29 cellular contexts compared by ENCODE assay signal in genomic region chr3:34276342-34276741, GRCh38.
DNase-seq lines count a peak whose midpoint lies in the region; ATAC-seq, FAIRE-seq and TF ChIP-seq lines count a peak whose summit lies in the region.
"Had no signal": no experiment of that assay in that cellular context is flagged by ENCODE, and none has a peak within 500 bp of the region (broad histone marks: within the 10 kb centered on the region; RNA-seq: fewer than 3 reads in every experiment).

No MANE protein-coding gene starts in this region.

- H3K36me3 Mint-ChIP-seq in endothelial cell (ENCODE audit: low read depth, unreplicated experiment): no peaks in the 10 kb centered on the region
- H3K36me3 Mint-ChIP-seq: CD14-positive monocyte; CD4-positive, alpha-beta memory T cell; CD4-positive, CD25-positive, alpha-beta regulatory T cell had no signal

- intact Hi-C loops in A673 (cut with micrococcal nuclease; ENCODE audit: unreplicated experiment): loop anchor here (1.0 to 5.0 kb wide), 7 partner anchors 264 to 1671 kb away; no protein-coding TSS in a partner anchor
- intact Hi-C loops in GM12878 (cut with micrococcal nuclease; ENCODE audit: unreplicated experiment): no loop called here
- intact Hi-C loops in transverse colon (cut with DNase I; ENCODE audit: low total_unique reads): no loop called here

- no peak for TF ChIP-seq CTCF in A673 (conservative IDR thresholded peaks at IDR 0.05; ENCODE audit: low read depth, low read length)
- no peak for TF ChIP-seq CTCF in Loucy (conservative IDR thresholded peaks at IDR 0.05; ENCODE audit: low read length)
- no peak for TF ChIP-seq CTCF in GM12878 (IDR thresholded peaks at IDR 0.05 in 2 of 3, conservative IDR thresholded peaks at IDR 0.05 in 1 of 3; ENCODE audit: control insufficient read depth in 2 of 3, extremely low read depth in 1 of 3, insufficient read depth in 1 of 3, low read depth in 3 of 3, low read length in 3 of 3)
- TF ChIP-seq CTCF in transverse colon (IDR thresholded peaks at IDR 0.05): no peak
- no peak for TF ChIP-seq CTCF in endothelial cell (IDR thresholded peaks at IDR 0.05; ENCODE audit: unreplicated experiment)

- H3K9me3 ChIP-seq in A673 (ENCODE audit: low read depth, low read length, poor library complexity, severe bottlenecking) (peaks cover 16% of the 10 kb centered on the region), Loucy (ENCODE audit: insufficient read depth, low read depth, low read length) (no peaks in the 10 kb centered on the region), GM12878 (replicated peaks; ENCODE audit: control insufficient read depth, insufficient read depth, low read length) (no peaks in the 10 kb centered on the region), transverse colon (no peaks in the 10 kb centered on the region)
- H3K9me3 ChIP-seq: A549, BE2C had no signal

- TF ChIP-seq EP300 in GM12878 (IDR thresholded peaks at IDR 0.05; ENCODE audit: borderline replicate concordance in 1 of 2, control insufficient read depth in 1 of 2, low read depth in 2 of 2, low read length in 2 of 2) (no peak), transverse colon (IDR thresholded peaks at IDR 0.05; ENCODE audit: low read depth) (no peak)

- CTCF ChIA-PET in A673 (lab: Charles Lee) (interaction anchor here (0.5 to 1.7 kb wide), 10 partner anchors 13 to 408 kb away, joined by 3 to 9 read pairs (median 6); no protein-coding TSS in a partner anchor), GM12878 (lab: Yijun Ruan, JAX) (interaction anchor here (0.7 to 3.4 kb wide), 6 partner anchors 8 to 504 kb away, joined by 3 to 33 read pairs (median 6); no protein-coding TSS in a partner anchor)

- H3K4me3 Mint-ChIP-seq in endothelial cell (ENCODE audit: unreplicated experiment): no peak overlapping the region
- H3K4me3 Mint-ChIP-seq: CD14-positive monocyte; CD4-positive, alpha-beta memory T cell; CD4-positive, CD25-positive, alpha-beta regulatory T cell; CD8-positive, alpha-beta memory T cell had no signal

- H3K27me3 Mint-ChIP-seq in endothelial cell (ENCODE audit: unreplicated experiment): no peaks in the 10 kb centered on the region
- H3K27me3 Mint-ChIP-seq: CD4-positive, alpha-beta memory T cell; CD4-positive, CD25-positive, alpha-beta regulatory T cell had no signal

- no peak overlapping the region for H3K27ac Mint-ChIP-seq in endothelial cell (ENCODE audit: unreplicated experiment)
- H3K27ac Mint-ChIP-seq: CD14-positive monocyte; CD4-positive, alpha-beta memory T cell; CD4-positive, CD25-positive, alpha-beta regulatory T cell; CD8-positive, alpha-beta memory T cell had no signal

- TF ChIP-seq POLR2A in GM12878 (IDR thresholded peaks at IDR 0.05; ENCODE audit: low read depth, low read length) (no peak), transverse colon (IDR thresholded peaks at IDR 0.05) (no peak)

- peaks cover 17% of the 10 kb centered on the region for H3K36me3 ChIP-seq in A673 (ENCODE audit: insufficient read depth, low read length, poor library complexity, severe bottlenecking)
- no peaks in the 10 kb centered on the region for H3K36me3 ChIP-seq in Loucy (ENCODE audit: insufficient read depth, low read length)
- H3K36me3 ChIP-seq in GM12878 (ENCODE audit: control insufficient read depth in 2 of 2, insufficient read depth in 2 of 2, low read length in 1 of 2): no peaks in the 10 kb centered on the region
- no peaks in the 10 kb centered on the region for H3K36me3 ChIP-seq in transverse colon
- H3K36me3 ChIP-seq: BE2C, BLaER1 had no signal

- DNase-seq in A673 (ENCODE audit: low spot score) (peak; percentile 92), GM12878 (ENCODE audit: low read depth, low spot score) (no peak), transverse colon (no peak), GF-D8 (lab: John Stamatoyannopoulos, UW) (no peak), endothelial cell (ENCODE audit: low spot score) (no peak)
- DNase-seq in activated naive CD4-positive, alpha-beta T cell treated with anti-CD3 and anti-CD28 coated beads, Interleukin-2, amount 50 U/mL, for 16 hours: no peak
- DNase-seq: ACHN; BE2C; C1 segment of cervical spinal cord; CD4-positive, alpha-beta memory T cell; CD4-positive, CD25-positive, alpha-beta regulatory T cell; CD8-positive, alpha-beta memory T cell; COR-L47; DMS 273 treated with DMSO at 0.1 percent for 48 hours; DMS153; DMS53; DMS79; DND-41; EL; GDM1 had no signal

- H3K4me1 Mint-ChIP-seq in endothelial cell (ENCODE audit: unreplicated experiment): no peaks in the 10 kb centered on the region
- H3K4me1 Mint-ChIP-seq: CD4-positive, alpha-beta memory T cell; CD4-positive, CD25-positive, alpha-beta regulatory T cell; CD8-positive, alpha-beta memory T cell had no signal

- H3K9ac ChIP-seq in Loucy (ENCODE audit: low read depth, low read length, poor library complexity, severe bottlenecking) (no peak overlapping the region), GM12878 (ENCODE audit: control insufficient read depth, insufficient read depth, low read length) (no peak overlapping the region)
- H3K9ac ChIP-seq: BLaER1 had no signal

- H3K27me3 ChIP-seq in A673 (replicated peaks; ENCODE audit: insufficient read depth, low read depth, low read length, poor library complexity) (no peaks in the 10 kb centered on the region), Loucy (ENCODE audit: insufficient read depth, low read length, poor library complexity, severe bottlenecking) (no peaks in the 10 kb centered on the region), GM12878 (replicated peaks in 1 of 2; ENCODE audit: control insufficient read depth in 2 of 2, insufficient read depth in 2 of 2, low read length in 1 of 2) (no peaks in the 10 kb centered on the region), transverse colon (no peaks in the 10 kb centered on the region)
- H3K27me3 ChIP-seq: BE2C, BLaER1 had no signal

- H3K4me1 ChIP-seq in A673 (ENCODE audit: insufficient read depth, low read length, poor library complexity, severe bottlenecking) (peaks cover 33% of the 10 kb centered on the region), Loucy (ENCODE audit: insufficient read depth, low read length, poor library complexity, severe bottlenecking) (no peaks in the 10 kb centered on the region), GM12878 (ENCODE audit: control insufficient read depth, insufficient read depth, low read length) (no peaks in the 10 kb centered on the region), transverse colon (no peaks in the 10 kb centered on the region)
- H3K4me1 ChIP-seq: A549, BE2C, BLaER1 had no signal

- ATAC-seq in GM21390 (IDR thresholded peaks at IDR 0.05; ENCODE audit: unreplicated experiment): peak; percentile 60
- ATAC-seq in GM12878: no peak; the same call in 2 of the 3 replicates

- H2AFZ ChIP-seq in Loucy (ENCODE audit: low read length): peak overlapping the region; percentile 53; the same call in 1 of the 2 replicates
- no peak overlapping the region for H2AFZ ChIP-seq in GM12878 (ENCODE audit: control insufficient read depth, low read depth, low read length)

- H3K27ac ChIP-seq in A673 (ENCODE audit: low read depth, low read length, poor library complexity, severe bottlenecking) (peak overlapping the region; percentile 99), GM12878 (ENCODE audit: control insufficient read depth, insufficient read depth) (no peak overlapping the region), transverse colon (no peak overlapping the region)
- H3K27ac ChIP-seq: 22Rv1, A549, BLaER1 had no signal

- in situ Hi-C loops in GM12878 (cut with MboI): no loop called here
- in situ Hi-C loops in transverse colon (cut with MboI; ENCODE audit: low pct_ligation_motif_present in 1 of 4, low pct_unique_long_range_greater_than_20kb in 1 of 4, low sequenced_read_pairs in 3 of 4): no loop called here

- no peak for FAIRE-seq in GM12878 (lab: Jason Lieb, UNC)
- FAIRE-seq: A549, GM12892, GM18507, GM19239 had no signal

- POLR2A ChIA-PET in A673 (lab: Charles Lee; ENCODE audit: low non-redundant PET) (interaction anchor here (0.7 to 1.0 kb wide), 3 partner anchors 44 to 393 kb away, joined by 3 to 4 read pairs (median 3); no protein-coding TSS in a partner anchor), GM12878 (lab: Charles Lee) (no interaction called here)

- H3K79me2 ChIP-seq in Loucy (ENCODE audit: insufficient read depth, low read length) (no peaks in the 10 kb centered on the region), GM12878 (ENCODE audit: control insufficient read depth, insufficient read depth, low read length) (no peaks in the 10 kb centered on the region)

- H3K4me3 ChIP-seq in A673 (ENCODE audit: low read depth, low read length, poor library complexity, severe bottlenecking) (no peak overlapping the region), Loucy (ENCODE audit: low read length, poor library complexity, severe bottlenecking) (no peak overlapping the region), GM12878 (no peak overlapping the region), transverse colon (no peak overlapping the region)
- H3K4me3 ChIP-seq: A549, BLaER1 had no signal

- SMC1A ChIA-PET in GM12878 (lab: Charles Lee; ENCODE audit: uncharacterized antibody, unreplicated experiment): interaction anchor here (1.0 to 1.9 kb wide), 5 partner anchors 11 to 392 kb away, joined by 3 to 14 read pairs (median 3); no protein-coding TSS in a partner anchor

- no peaks in the 10 kb centered on the region for H3K9me3 Mint-ChIP-seq in endothelial cell (ENCODE audit: unreplicated experiment)
- H3K9me3 Mint-ChIP-seq: CD8-positive, alpha-beta memory T cell had no signal

- RAD21 ChIA-PET in GM12878 (lab: Charles Lee; ENCODE audit: unreplicated experiment): interaction anchor here (1.2 to 1.3 kb wide), 2 partner anchors 14 to 16 kb away, joined by 3 to 10 read pairs; no protein-coding TSS in a partner anchor

- H4K20me1 ChIP-seq in Loucy (ENCODE audit: insufficient read depth, low read length, poor library complexity, severe bottlenecking): no peaks in the 10 kb centered on the region
- no peaks in the 10 kb centered on the region for H4K20me1 ChIP-seq in GM12878 (ENCODE audit: control insufficient read depth, insufficient read depth)
- H4K20me1 ChIP-seq: BLaER1 had no signal

- no peak for TF ChIP-seq RAD21 in GM12878 (IDR thresholded peaks at IDR 0.05; ENCODE audit: insufficient read depth, low read depth, low read length)

- H3K4me2 ChIP-seq in Loucy (ENCODE audit: low read depth, low read length, poor library complexity, severe bottlenecking) (no peak overlapping the region), GM12878 (ENCODE audit: control insufficient read depth, insufficient read depth) (no peak overlapping the region)
- H3K4me2 ChIP-seq: A549, BLaER1 had no signal

- no peaks in the 10 kb centered on the region for H3F3A ChIP-seq in Loucy (ENCODE audit: low read depth)

- BruUV-seq in A673 (replicated peaks; lab: Mats Ljungman, UMichigan) (no TSS peak), GM12878 (replicated peaks; lab: Mats Ljungman, UMichigan) (no TSS peak)

- no peaks in the 10 kb centered on the region for H3K9me2 ChIP-seq in Loucy (replicated peaks; ENCODE audit: low read depth, low read length)

TF ChIP-seq in GM12878, 131 proteins besides CTCF, POLR2A, EP300 and RAD21 (continues in another document):
- no peak for TF ChIP-seq STAT1 (conservative IDR thresholded peaks at IDR 0.05)
- TF ChIP-seq SUPT20H (IDR thresholded peaks at IDR 0.05; ENCODE audit: borderline replicate concordance, control insufficient read depth, low read depth, low read length): no peak
